Comparison of ENCODE assay signal across 15 cellular contexts in the genomic region with DNA sequence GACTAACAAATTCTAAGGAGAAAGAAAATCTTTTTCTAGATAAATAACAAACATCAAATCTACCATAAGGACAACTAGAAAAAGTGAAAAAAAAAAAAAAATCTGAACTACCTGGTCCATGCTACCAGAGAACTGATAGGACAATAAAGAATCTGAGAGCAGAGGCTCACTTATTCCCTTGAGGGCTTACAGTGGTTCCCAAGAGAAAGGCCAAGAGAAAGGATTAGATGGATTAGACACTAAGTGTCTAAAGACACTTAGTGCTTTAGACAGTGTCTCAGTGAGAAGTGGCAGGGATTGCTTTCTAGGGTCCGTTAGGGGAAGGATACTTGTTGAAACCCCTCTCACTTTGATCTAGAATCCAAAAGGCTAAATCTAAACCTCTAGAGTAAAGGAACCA.
"Had no signal": no experiment of that assay in that cellular context is flagged by ENCODE, and none has a peak within 500 bp of the region (broad histone marks: within the 10 kb centered on the region; RNA-seq: fewer than 3 reads in every experiment).

No MANE protein-coding gene starts in this region.

- H3K4me1 ChIP-seq: ascending aorta, sigmoid colon, testis had no signal

- H3K27me3 ChIP-seq: ascending aorta, sigmoid colon, testis had no signal

- H3K27ac Mint-ChIP-seq: activated CD4-positive, alpha-beta memory T cell treated with anti-CD3 and anti-CD28 coated beads for 36 hours; activated CD4-positive, alpha-beta T cell treated with anti-CD3 and anti-CD28 coated beads for 36 hours; stimulated activated memory B cell treated with anti-CD40 and anti-IgM and Interleukin-4, amounts not matched to agents 10 μg/mL and 1 μg/mL and 100 μg/mL, for 72 hours; T-helper 2 cell treated with Interferon-gamma antibody and Interleukin-4, amounts not matched to agents 5 μg/mL and 100 μg/mL, for 36 hours; type B pancreatic cell; WTC11 had no signal

- H3K4me3 Mint-ChIP-seq: activated CD4-positive, alpha-beta memory T cell treated with anti-CD3 and anti-CD28 coated beads for 36 hours; activated CD4-positive, alpha-beta T cell treated with anti-CD3 and anti-CD28 coated beads for 36 hours; activated naive CD4-positive, alpha-beta T cell treated with anti-CD3 and anti-CD28 coated beads, Interleukin-2, amount 10 ng/mL, durations not matched to agents 7 days and 5 days; memory B cell; stimulated activated memory B cell treated with anti-CD40 and anti-IgM and Interleukin-4, amounts not matched to agents 10 μg/mL and 1 μg/mL and 100 μg/mL, for 72 hours; T-helper 2 cell treated with Interferon-gamma antibody and Interleukin-4, amounts not matched to agents 5 μg/mL and 100 μg/mL, for 36 hours; type B pancreatic cell; WTC11 had no signal

- H3K9me3 ChIP-seq: ascending aorta, sigmoid colon, testis had no signal

- H3K9me3 Mint-ChIP-seq: activated CD4-positive, alpha-beta memory T cell treated with anti-CD3 and anti-CD28 coated beads for 36 hours; activated naive CD4-positive, alpha-beta T cell treated with anti-CD3 and anti-CD28 coated beads, Interleukin-2, amount 10 ng/mL, durations not matched to agents 7 days and 5 days; stimulated activated memory B cell treated with anti-CD40 and anti-IgM and Interleukin-4, amounts not matched to agents 10 μg/mL and 1 μg/mL and 100 μg/mL, for 72 hours; type B pancreatic cell had no signal

- ATAC-seq: activated CD4-positive, alpha-beta T cell treated with anti-CD3 and anti-CD28 coated beads for 36 hours; esophagus mucosa; stimulated activated memory B cell treated with anti-CD40 and anti-IgM and Interleukin-4, amounts not matched to agents 10 μg/mL and 1 μg/mL and 100 μg/mL, for 72 hours; WTC11 had no signal

- H3K27ac ChIP-seq: ascending aorta, sigmoid colon, testis had no signal

- H3K4me3 ChIP-seq: ascending aorta, sigmoid colon, testis had no signal

- H3K4me1 Mint-ChIP-seq: activated naive CD4-positive, alpha-beta T cell treated with anti-CD3 and anti-CD28 coated beads, Interleukin-2, amount 10 ng/mL, durations not matched to agents 7 days and 5 days; memory B cell; stimulated activated memory B cell treated with anti-CD40 and anti-IgM and Interleukin-4, amounts not matched to agents 10 μg/mL and 1 μg/mL and 100 μg/mL, for 72 hours; WTC11 had no signal

- H3K36me3 ChIP-seq: ascending aorta had no signal

- DNase-seq: activated CD4-positive, alpha-beta memory T cell treated with anti-CD3 and anti-CD28 coated beads for 36 hours; activated CD4-positive, alpha-beta T cell treated with anti-CD3 and anti-CD28 coated beads for 36 hours; activated effector memory CD4-positive, alpha-beta T cell treated with Interleukin-2 at 50 U/mL for 16 hours; activated naive CD4-positive, alpha-beta T cell treated with anti-CD3 and anti-CD28 coated beads, Interleukin-2, amount 10 ng/mL, durations not matched to agents 7 days and 5 days; effector CD4-positive, alpha-beta T cell; sigmoid colon; stimulated activated CD4-positive, alpha-beta T cell treated with anti-CD3 and anti-CD28 coated beads, Interleukin-4, amount 100 ng/mL, for 24 hours; testis had no signal

- H3K27me3 Mint-ChIP-seq: activated CD4-positive, alpha-beta memory T cell treated with anti-CD3 and anti-CD28 coated beads for 36 hours; activated CD4-positive, alpha-beta T cell treated with anti-CD3 and anti-CD28 coated beads for 36 hours; activated naive CD4-positive, alpha-beta T cell treated with anti-CD3 and anti-CD28 coated beads, Interleukin-2, amount 10 ng/mL, durations not matched to agents 7 days and 5 days; memory B cell; stimulated activated memory B cell treated with anti-CD40 and anti-IgM and Interleukin-4, amounts not matched to agents 10 μg/mL and 1 μg/mL and 100 μg/mL, for 72 hours; type B pancreatic cell had no signal
